Comparison of ENCODE assay signal across 8 cellular contexts in genomic region chr6:136609878-136610706, GRCh38. TPM values are rescaled to one million over a fixed set of nuclear protein-coding genes. Genes with fewer than 3 reads are reported as not detected.
DNase-seq lines count a peak whose midpoint lies in the region; ATAC-seq and TF ChIP-seq lines count a peak whose summit lies in the region.

No MANE protein-coding gene starts in this region.

- H3K9me3 ChIP-seq in ovary: no peaks in the 10 kb centered on the region

- CTCF ChIA-PET in GM10248 (lab: Yijun Ruan, JAX): interaction anchor here (0.8 to 0.9 kb wide), 2 partner anchors 9 to 182 kb away, joined by 3 to 5 read pairs; partner anchors contain the start of gene MAP3K5

- POLR2A ChIA-PET in GM10248 (lab: Yijun Ruan, JAX): no interaction called here

- H3K36me3 ChIP-seq in ovary: no peaks in the 10 kb centered on the region

- H3K27ac ChIP-seq in ovary: peak overlapping the region; percentile 0 to 20

- TF ChIP-seq EP300 in ovary (IDR thresholded peaks at IDR 0.05): no peak

- no peaks in the 10 kb centered on the region for H3K27me3 ChIP-seq in ovary

- peaks cover 8% of the 10 kb centered on the region for H3K4me1 ChIP-seq in ovary (ENCODE audit: insufficient read depth)

- ATAC-seq in GM19452 (IDR thresholded peaks at IDR 0.05; ENCODE audit: unreplicated experiment): no peak

- DNase-seq in AML-193 (lab: John Stamatoyannopoulos, UW): peak; percentile 88 to 89
- peak; percentile 90 for DNase-seq in HPDE6-E6E7 (ENCODE audit: extremely low spot score)
- peak; percentile 78 for DNase-seq in SKM-1 (lab: John Stamatoyannopoulos, UW; ENCODE audit: unreplicated experiment)
- DNase-seq in fibroblast of pulmonary artery (ENCODE audit: low read depth): peak; percentile 99
- DNase-seq in ovary: peak in 3 of 5 donors; percentile 44 to 78 (median 54)
- DNase-seq in GM10248 (ENCODE audit: extremely low spot score): no peak
- DNase-seq in stimulated activated naive CD4-positive, alpha-beta T cell treated with Interleukin-2 at 50 U/mL for 16 hours (lab: John Stamatoyannopoulos, UW): no peak

- TF ChIP-seq CTCF in fibroblast of pulmonary artery (IDR thresholded peaks at IDR 0.05; ENCODE audit: low read length, missing control alignments) (no peak), ovary (IDR thresholded peaks at IDR 0.05) (no peak), GM10248 (IDR thresholded peaks at IDR 0.05; ENCODE audit: control extremely low read depth, extremely low read depth, low read depth, missing control alignments) (no peak)

- no peak for TF ChIP-seq POLR2A in ovary (IDR thresholded peaks at IDR 0.05)

- WGBS in ovary, 3 donors: 25 to 28% (median 27%) methylated on average over 4 of the region's 4 CpGs

- H3K4me3 ChIP-seq in fibroblast of pulmonary artery (replicated peaks; ENCODE audit: low read depth, low read length) (no peak overlapping the region), ovary (no peak overlapping the region)

- intact Hi-C loops in ovary (cut with DNase I): loop anchor here in 1 of 4 donors (10.0 kb wide), 1 partner anchor 185 kb away; the partner anchor contains the start of gene MAP3K5

RNA-seq across cellular contexts. Expression of gene MAP7, which starts 59.9 kb away (rescaled TPM):
- 10 to 100 TPM in 1 of 7 donors, 1 to 10 TPM in 6; 2.6 to 13.0 (median 3.6) TPM for total RNA-seq in ovary
- polyA plus RNA-seq in ovary: 1 to 10 TPM; 1.2 to 3.7 TPM

Comparison
In these comparisons a context has a peak if more than half of its experiments do, and no peak if none do; other contexts are left out.
1. DNase-seq: peak in AML-193 (2 of 2), HPDE6-E6E7 (single experiment), SKM-1 (single experiment), fibroblast of pulmonary artery (single experiment) and ovary (3 of 5); none in GM10248 (single experiment) and stimulated activated naive CD4-positive, alpha-beta T cell treated with Interleukin-2 at 50 U/mL for 16 hours (single experiment).